Comparison of ENCODE assay signal across 8 cellular contexts in the genomic region with DNA sequence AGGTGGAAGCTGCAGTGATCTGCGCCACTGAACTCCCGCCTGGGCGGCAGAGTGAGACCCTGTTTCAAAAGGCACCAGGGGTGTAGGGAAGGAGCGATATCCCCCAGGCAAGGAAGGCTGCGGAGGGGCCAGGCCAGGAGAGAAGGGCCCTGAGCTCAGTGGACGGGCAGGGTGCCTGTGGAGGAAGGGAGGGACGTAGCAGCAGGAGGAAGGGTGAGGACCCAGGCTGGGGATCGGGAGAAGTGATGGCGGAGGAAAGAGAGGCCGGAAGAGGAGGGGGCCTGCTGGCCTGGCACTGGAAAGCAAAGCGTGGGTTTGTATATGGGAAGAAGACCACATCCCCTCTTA. TPM values are rescaled to one million over a fixed set of nuclear protein-coding genes. Genes with fewer than 3 reads are reported as not detected.
DNase-seq lines count a peak whose midpoint lies in the region; ATAC-seq and TF ChIP-seq lines count a peak whose summit lies in the region.

No MANE protein-coding gene starts in this region.

- no peaks in the 10 kb centered on the region for H3K9me3 ChIP-seq in PC-3 (ENCODE audit: low read length)

- DNase-seq in DMS79 treated with DMSO at 0.1 percent for 48 hours (lab: John Stamatoyannopoulos, UW) (peak; percentile 12), cardiac fibroblast (ENCODE audit: low read depth in 2 of 2) (peak in 1 of 2 donors; percentile 7), memory B cell (ENCODE audit: low spot score in 2 of 2) (no peak), ureter (ENCODE audit: low spot score) (no peak), PC-3 (no peak), COR-L47 (lab: John Stamatoyannopoulos, UW) (no peak)

- whole genome bisulfite sequencing in urinary bladder: 17% methylated on average over 11 of the region's 11 CpGs

- no peaks in the 10 kb centered on the region for H4K20me1 ChIP-seq in PC-3 (ENCODE audit: low read length)

- POLR2A ChIA-PET in PC-3 (lab: Charles Lee; ENCODE audit: unreplicated experiment): no interaction called here

- intact Hi-C loops in PC-3 (cut with micrococcal nuclease): no loop called here

- H3K4me3 ChIP-seq in cardiac fibroblast (replicated peaks in 1 of 2; ENCODE audit: low read depth in 2 of 2, low read length in 2 of 2) (peak overlapping the region; percentile 50 to 51), urinary bladder (ENCODE audit: low read depth, low read length) (peak overlapping the region; percentile 51), PC-3 (ENCODE audit: low read length) (no peak overlapping the region)

- no peaks in the 10 kb centered on the region for H3K36me3 ChIP-seq in urinary bladder (ENCODE audit: insufficient read depth)
- no peaks in the 10 kb centered on the region for H3K36me3 ChIP-seq in PC-3 (ENCODE audit: low read depth, low read length)

- H3F3A ChIP-seq in PC-3 (ENCODE audit: low read length, unreplicated experiment): no peaks in the 10 kb centered on the region

- no peaks in the 10 kb centered on the region for H3K27me3 ChIP-seq in PC-3 (ENCODE audit: low read length)

- H3K9ac ChIP-seq in PC-3 (ENCODE audit: low read length): no peak overlapping the region

- peak; percentile 2 for ATAC-seq in HG02885 (IDR thresholded peaks at IDR 0.05; ENCODE audit: poor library complexity, unreplicated experiment)
- ATAC-seq in memory B cell (ENCODE audit: low read depth): no peak
- ATAC-seq in PC-3: no peak

- H3K27ac ChIP-seq in urinary bladder (ENCODE audit: low read depth): peak overlapping the region; percentile 69
- no peak overlapping the region for H3K27ac ChIP-seq in PC-3 (ENCODE audit: low read length)

- H3K4me2 ChIP-seq in PC-3 (ENCODE audit: low read length): no peak overlapping the region

- H3K27ac Mint-ChIP-seq in memory B cell: peak overlapping the region; percentile 96

- no TSS peak for BruUV-seq in PC-3 (replicated peaks; lab: Mats Ljungman, UMichigan)

- CTCF ChIA-PET in PC-3 (lab: Charles Lee): no interaction called here

- H3K36me3 Mint-ChIP-seq in memory B cell: peaks cover 21% of the 10 kb centered on the region

- H3K9me2 ChIP-seq in PC-3 (replicated peaks; ENCODE audit: low read length): no peaks in the 10 kb centered on the region

- no peaks in the 10 kb centered on the region for H3K27me3 Mint-ChIP-seq in memory B cell

- no peaks in the 10 kb centered on the region for H3K79me2 ChIP-seq in PC-3 (ENCODE audit: low read length)

- peaks cover 53% of the 10 kb centered on the region for H3K4me1 Mint-ChIP-seq in memory B cell

- H3K9me3 Mint-ChIP-seq in memory B cell: peaks cover 2% of the 10 kb centered on the region

- H3K4me1 ChIP-seq in urinary bladder (ENCODE audit: insufficient read depth) (no peaks in the 10 kb centered on the region), PC-3 (ENCODE audit: insufficient read depth, low read length) (peaks cover 10% of the 10 kb centered on the region)

- H2AFZ ChIP-seq in PC-3 (ENCODE audit: low read length): no peak overlapping the region

- no peak for TF ChIP-seq CTCF in cardiac fibroblast (IDR thresholded peaks at IDR 0.05; ENCODE audit: low read depth, low read length)
- TF ChIP-seq CTCF in PC-3 (conservative IDR thresholded peaks at IDR 0.05; ENCODE audit: low read depth, low read length): no peak

- H3K4me3 Mint-ChIP-seq in memory B cell: peak overlapping the region; percentile 93

RNA-seq across cellular contexts. Expression of a gene that starts 45.6 kb away (rescaled TPM):
- 25.7 TPM for total RNA-seq in urinary bladder
- polyA plus RNA-seq in urinary bladder: 52.5 TPM
- 237 TPM for total RNA-seq in ureter
- 0.11 and 0.92 TPM in 2 replicates for total RNA-seq in PC-3 (2014; rRNA removed)

Comparison
In these comparisons a context has a peak if more than half of its experiments do, and no peak if none do; other contexts are left out.
1. RNA of a gene that starts 45.6 kb away (total RNA-seq): 237 TPM in ureter (single experiment) and 25.7 TPM in urinary bladder (single experiment); 0.11 to 0.92 TPM in PC-3; every median in the first group is over 10 times any median in the second.